In the genomic region with DNA sequence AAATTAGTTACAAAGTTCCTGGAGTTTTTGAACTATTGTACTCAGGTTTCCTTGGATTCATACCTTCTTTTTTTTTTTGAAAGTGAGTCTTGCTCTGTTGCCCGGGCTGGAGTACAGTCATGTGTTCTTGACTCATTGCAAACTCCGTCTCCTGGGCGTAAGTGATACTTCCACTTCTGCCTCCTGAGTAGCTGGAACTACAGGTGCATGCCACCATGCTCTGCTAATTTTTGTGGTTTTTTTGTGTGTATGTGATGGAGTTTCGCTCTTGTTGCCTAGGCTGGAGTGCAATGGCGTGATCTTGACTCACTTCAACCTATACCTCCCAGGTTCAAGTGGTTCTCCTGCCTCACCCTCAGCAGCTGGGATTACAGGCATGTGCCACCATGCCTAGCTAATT, we compare ENCODE assay signal across 1 cellular context.
TF ChIP-seq lines count a peak whose summit lies in the region.

No MANE protein-coding gene starts in this region.

TF ChIP-seq in GM12878, 131 proteins besides CTCF, POLR2A, EP300 and RAD21 (continued from another document):
- TF ChIP-seq TCF3 (IDR thresholded peaks at IDR 0.05; ENCODE audit: borderline replicate concordance, insufficient read depth, low read depth, low read length): 0 out of 2 replicates have a peak, but pooled peaks have one; percentile 30
- TF ChIP-seq IKZF2 (IDR thresholded peaks at IDR 0.05): peak in 1 of 2 experiments; percentile 37; a peak in 1 of 4 replicates
- TF ChIP-seq, protein P1, sequence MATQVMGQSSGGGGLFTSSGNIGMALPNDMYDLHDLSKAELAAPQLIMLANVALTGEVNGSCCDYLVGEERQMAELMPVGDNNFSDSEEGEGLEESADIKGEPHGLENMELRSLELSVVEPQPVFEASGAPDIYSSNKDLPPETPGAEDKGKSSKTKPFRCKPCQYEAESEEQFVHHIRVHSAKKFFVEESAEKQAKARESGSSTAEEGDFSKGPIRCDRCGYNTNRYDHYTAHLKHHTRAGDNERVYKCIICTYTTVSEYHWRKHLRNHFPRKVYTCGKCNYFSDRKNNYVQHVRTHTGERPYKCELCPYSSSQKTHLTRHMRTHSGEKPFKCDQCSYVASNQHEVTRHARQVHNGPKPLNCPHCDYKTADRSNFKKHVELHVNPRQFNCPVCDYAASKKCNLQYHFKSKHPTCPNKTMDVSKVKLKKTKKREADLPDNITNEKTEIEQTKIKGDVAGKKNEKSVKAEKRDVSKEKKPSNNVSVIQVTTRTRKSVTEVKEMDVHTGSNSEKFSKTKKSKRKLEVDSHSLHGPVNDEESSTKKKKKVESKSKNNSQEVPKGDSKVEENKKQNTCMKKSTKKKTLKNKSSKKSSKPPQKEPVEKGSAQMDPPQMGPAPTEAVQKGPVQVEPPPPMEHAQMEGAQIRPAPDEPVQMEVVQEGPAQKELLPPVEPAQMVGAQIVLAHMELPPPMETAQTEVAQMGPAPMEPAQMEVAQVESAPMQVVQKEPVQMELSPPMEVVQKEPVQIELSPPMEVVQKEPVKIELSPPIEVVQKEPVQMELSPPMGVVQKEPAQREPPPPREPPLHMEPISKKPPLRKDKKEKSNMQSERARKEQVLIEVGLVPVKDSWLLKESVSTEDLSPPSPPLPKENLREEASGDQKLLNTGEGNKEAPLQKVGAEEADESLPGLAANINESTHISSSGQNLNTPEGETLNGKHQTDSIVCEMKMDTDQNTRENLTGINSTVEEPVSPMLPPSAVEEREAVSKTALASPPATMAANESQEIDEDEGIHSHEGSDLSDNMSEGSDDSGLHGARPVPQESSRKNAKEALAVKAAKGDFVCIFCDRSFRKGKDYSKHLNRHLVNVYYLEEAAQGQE (IDR thresholded peaks at IDR 0.05; ENCODE audit: low read depth, low read length): no peak
